Comparison of ENCODE assay signal across 15 cellular contexts in genomic region chr1:234898455-234899033, GRCh38.
DNase-seq lines count a peak whose midpoint lies in the region; ATAC-seq and TF ChIP-seq lines count a peak whose summit lies in the region.
"Had no signal": no experiment of that assay in that cellular context is flagged by ENCODE, and none has a peak within 500 bp of the region (broad histone marks: within the 10 kb centered on the region; RNA-seq: fewer than 3 reads in every experiment).

No MANE protein-coding gene starts in this region.

- no TSS peak for BruUV-seq in MCF 10A (replicated peaks; lab: Mats Ljungman, UMichigan)

- H3K27me3 ChIP-seq in breast epithelium: no peaks in the 10 kb centered on the region
- H3K27me3 ChIP-seq in mucosa of stomach (ENCODE audit: control insufficient read depth, insufficient read depth, low read length): no peaks in the 10 kb centered on the region
- H3K27me3 ChIP-seq in thymus (ENCODE audit: control insufficient read depth, insufficient read depth): no peaks in the 10 kb centered on the region
- H3K27me3 ChIP-seq: neutrophil had no signal

- H3K27ac ChIP-seq in breast epithelium (peak overlapping the region; percentile 57 to 72), epithelial cell of prostate (peak overlapping the region; percentile 54), thymus (ENCODE audit: low read depth) (peak overlapping the region; percentile 38)
- H3K27ac ChIP-seq: neutrophil had no signal

- no peaks in the 10 kb centered on the region for H3K9me3 ChIP-seq in breast epithelium
- no peaks in the 10 kb centered on the region for H3K9me3 ChIP-seq in mucosa of stomach (ENCODE audit: control insufficient read depth, low read length)
- H3K9me3 ChIP-seq in thymus (ENCODE audit: control insufficient read depth): no peaks in the 10 kb centered on the region
- H3K9me3 ChIP-seq: neutrophil had no signal

- ATAC-seq in HG02973 (IDR thresholded peaks at IDR 0.05; ENCODE audit: unreplicated experiment) (no peak), HG03439 (IDR thresholded peaks at IDR 0.05; ENCODE audit: unreplicated experiment) (no peak)

- H3K4me1 Mint-ChIP-seq in MCF 10A (ENCODE audit: insufficient read depth, unreplicated experiment): peaks cover 10% of the 10 kb centered on the region

- no peaks in the 10 kb centered on the region for H3K4me1 ChIP-seq in breast epithelium
- H3K4me1 ChIP-seq in mucosa of stomach (ENCODE audit: control insufficient read depth, insufficient read depth, low read length): peaks cover 21% of the 10 kb centered on the region
- H3K4me1 ChIP-seq in thymus (ENCODE audit: control insufficient read depth, insufficient read depth, low read length): peaks cover 9% of the 10 kb centered on the region

- H3K4me3 Mint-ChIP-seq in MCF 10A (ENCODE audit: unreplicated experiment): no peak overlapping the region
- H3K4me3 Mint-ChIP-seq: activated naive CD8-positive, alpha-beta T cell treated with anti-CD3 and anti-CD28 coated beads for 36 hours; CD14-positive monocyte; H9 had no signal

- intact Hi-C loops in breast epithelium (cut with DNase I; ENCODE audit: low total_unique reads): no loop called here
- intact Hi-C loops in MCF 10A (cut with micrococcal nuclease): no loop called here

- no peak for TF ChIP-seq POLR2A in breast epithelium (IDR thresholded peaks at IDR 0.05)

- H3K27ac Mint-ChIP-seq in MCF 10A (ENCODE audit: low read depth, unreplicated experiment): no peak overlapping the region
- H3K27ac Mint-ChIP-seq: activated naive CD8-positive, alpha-beta T cell treated with anti-CD3 and anti-CD28 coated beads for 36 hours had no signal

- H3K9ac ChIP-seq in mucosa of stomach (ENCODE audit: low read length): peak overlapping the region; percentile 19

- 93% methylated on average over 9 of the region's 9 CpGs for WGBS in thymus

- no peak for TF ChIP-seq CTCF in breast epithelium (IDR thresholded peaks at IDR 0.05)
- no peak for TF ChIP-seq CTCF in MCF 10A (IDR thresholded peaks at IDR 0.05; ENCODE audit: unreplicated experiment)

- DNase-seq in breast epithelium (ENCODE audit: low spot score in 2 of 2): no peak
- no peak for DNase-seq in MCF 10A (ENCODE audit: unreplicated experiment)
- no peak for DNase-seq in epithelial cell of prostate (ENCODE audit: low read depth, low spot score)
- DNase-seq in activated gamma-delta T cell (lab: John Stamatoyannopoulos, UW): no peak
- DNase-seq: activated naive CD8-positive, alpha-beta T cell treated with anti-CD3 and anti-CD28 coated beads for 36 hours; activated T-cell treated with anti-CD3 and anti-CD28 coated beads, Interleukin-2, amount 50 U/mL, for 1 hour; effector CD8-positive, alpha-beta T cell; H9; small intestine had no signal

- H3K4me3 ChIP-seq in breast epithelium: no peak overlapping the region
- H3K4me3 ChIP-seq in mucosa of stomach (ENCODE audit: low read length): no peak overlapping the region
- H3K4me3 ChIP-seq in thymus (ENCODE audit: low read length): no peak overlapping the region

- H3K36me3 Mint-ChIP-seq in MCF 10A (ENCODE audit: insufficient read depth, unreplicated experiment): no peaks in the 10 kb centered on the region
- H3K36me3 Mint-ChIP-seq: activated naive CD8-positive, alpha-beta T cell treated with anti-CD3 and anti-CD28 coated beads for 36 hours had no signal

- no peaks in the 10 kb centered on the region for H3K27me3 Mint-ChIP-seq in MCF 10A (ENCODE audit: insufficient read depth, unreplicated experiment)
- H3K27me3 Mint-ChIP-seq: activated naive CD8-positive, alpha-beta T cell treated with anti-CD3 and anti-CD28 coated beads for 36 hours had no signal

- CTCF ChIA-PET in MCF 10A (lab: Yijun Ruan, JAX): interaction anchor here (0.5 to 0.7 kb wide), 2 partner anchors 9 to 784 kb away, joined by 3 read pairs; no protein-coding TSS in a partner anchor

- POLR2A ChIA-PET in MCF 10A (lab: Yijun Ruan, JAX): no interaction called here

- H3K9me3 Mint-ChIP-seq in MCF 10A (ENCODE audit: unreplicated experiment): no peaks in the 10 kb centered on the region
- H3K9me3 Mint-ChIP-seq: activated naive CD8-positive, alpha-beta T cell treated with anti-CD3 and anti-CD28 coated beads for 36 hours; CD14-positive monocyte; H9 had no signal

- H3K36me3 ChIP-seq in breast epithelium: no peaks in the 10 kb centered on the region
- H3K36me3 ChIP-seq in mucosa of stomach (ENCODE audit: control insufficient read depth, insufficient read depth, low read length): no peaks in the 10 kb centered on the region
- no peaks in the 10 kb centered on the region for H3K36me3 ChIP-seq in thymus (ENCODE audit: control insufficient read depth, insufficient read depth)
- H3K36me3 ChIP-seq: neutrophil had no signal
